Comparison of ENCODE assay signal across 27 cellular contexts in the genomic region with DNA sequence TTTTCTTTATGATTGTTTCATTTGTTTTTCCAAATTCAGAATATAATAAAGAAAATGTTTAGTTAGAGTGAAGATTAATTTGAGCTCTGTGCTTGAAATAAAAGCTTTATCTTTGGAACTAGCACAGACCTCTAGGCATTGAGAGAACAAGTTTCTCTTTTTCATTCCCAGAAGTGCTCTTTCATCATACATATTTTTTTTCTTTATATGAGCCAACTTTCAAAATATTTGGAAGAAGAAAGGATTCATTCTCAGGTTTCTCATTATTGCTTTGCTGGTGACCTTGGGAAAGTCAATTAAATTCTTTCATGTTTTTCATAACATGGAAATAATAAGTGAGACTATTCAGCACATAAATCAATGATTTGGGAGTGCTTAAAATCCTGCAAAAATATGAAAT. TPM values are rescaled to one million over a fixed set of nuclear protein-coding genes. Genes with fewer than 3 reads are reported as not detected.
"Had no signal": no experiment of that assay in that cellular context is flagged by ENCODE, and none has a peak within 500 bp of the region (broad histone marks: within the 10 kb centered on the region; RNA-seq: fewer than 3 reads in every experiment).

No MANE protein-coding gene starts in this region.

- H3K9me3 Mint-ChIP-seq: activated CD8-positive, alpha-beta T cell treated with anti-CD3 and anti-CD28 coated beads for 36 hours; activated naive CD4-positive, alpha-beta T cell treated with anti-CD3 and anti-CD28 coated beads, Interleukin-2, amount 10 ng/mL, durations not matched to agents 7 days and 5 days; effector memory CD8-positive, alpha-beta T cell; neural progenitor cell had no signal

- DNase-seq: activated CD4-positive, alpha-beta T cell treated with anti-CD3 and anti-CD28 coated beads for 48 hours; activated CD8-positive, alpha-beta memory T cell treated with anti-CD3 and anti-CD28 coated beads, Interleukin-2, amount 10 ng/mL, durations not matched to agents 7 days and 5 days; activated CD8-positive, alpha-beta T cell treated with anti-CD3 and anti-CD28 coated beads for 36 hours; activated effector memory CD4-positive, alpha-beta T cell treated with anti-CD3 and anti-CD28 coated beads, Interleukin-2, amount 50 U/mL, for 16 hours; activated naive CD4-positive, alpha-beta T cell treated with anti-CD3 and anti-CD28 coated beads, Interleukin-2, amount 10 ng/mL, durations not matched to agents 7 days and 5 days; activated T-cell treated with anti-CD3 and anti-CD28 coated beads for 4 hours; anterior cingulate cortex; caudate nucleus; dorsolateral prefrontal cortex; effector memory CD8-positive, alpha-beta T cell; esophagus squamous epithelium; heart left ventricle; islet precursor cell; lower lobe of right lung; naive thymus-derived CD8-positive, alpha-beta T cell; retina; SK-N-SH; stimulated activated CD4-positive, alpha-beta T cell treated with anti-CD3 and anti-CD28 coated beads, Interleukin-4, amount 100 ng/mL, for 24 hours; stimulated activated naive CD4-positive, alpha-beta T cell treated with Interleukin-2 at 50 U/mL for 16 hours; upper lobe of left lung had no signal

- H3K36me3 Mint-ChIP-seq: activated CD8-positive, alpha-beta memory T cell treated with anti-CD3 and anti-CD28 coated beads, Interleukin-2, amount 10 ng/mL, durations not matched to agents 7 days and 5 days; activated naive CD4-positive, alpha-beta T cell treated with anti-CD3 and anti-CD28 coated beads, Interleukin-2, amount 10 ng/mL, durations not matched to agents 7 days and 5 days; brain; naive thymus-derived CD8-positive, alpha-beta T cell; neural progenitor cell had no signal

- H3K4me3 ChIP-seq: dorsolateral prefrontal cortex, esophagus squamous epithelium, heart left ventricle, lower lobe of right lung, neural progenitor cell, upper lobe of left lung had no signal

- H3K36me3 ChIP-seq: esophagus squamous epithelium, heart left ventricle, lower lobe of right lung, neural progenitor cell, upper lobe of left lung had no signal

- H3K9me3 ChIP-seq: esophagus squamous epithelium, heart left ventricle, lower lobe of right lung, SK-N-SH, upper lobe of left lung had no signal

- H3K4me1 Mint-ChIP-seq: activated CD8-positive, alpha-beta memory T cell treated with anti-CD3 and anti-CD28 coated beads, Interleukin-2, amount 10 ng/mL, durations not matched to agents 7 days and 5 days; activated naive CD4-positive, alpha-beta T cell treated with anti-CD3 and anti-CD28 coated beads, Interleukin-2, amount 10 ng/mL, durations not matched to agents 7 days and 5 days; naive thymus-derived CD8-positive, alpha-beta T cell had no signal

- ATAC-seq: activated CD8-positive, alpha-beta memory T cell treated with anti-CD3 and anti-CD28 coated beads, Interleukin-2, amount 10 ng/mL, durations not matched to agents 7 days and 5 days; activated CD8-positive, alpha-beta T cell treated with anti-CD3 and anti-CD28 coated beads for 36 hours; effector memory CD8-positive, alpha-beta T cell; heart left ventricle; lower lobe of right lung; naive thymus-derived CD8-positive, alpha-beta T cell had no signal

- H3K27me3 Mint-ChIP-seq: activated naive CD4-positive, alpha-beta T cell treated with anti-CD3 and anti-CD28 coated beads, Interleukin-2, amount 10 ng/mL, durations not matched to agents 7 days and 5 days; brain; effector memory CD8-positive, alpha-beta T cell had no signal

- H3K4me3 Mint-ChIP-seq: activated CD8-positive, alpha-beta memory T cell treated with anti-CD3 and anti-CD28 coated beads, Interleukin-2, amount 10 ng/mL, durations not matched to agents 7 days and 5 days; activated CD8-positive, alpha-beta T cell treated with anti-CD3 and anti-CD28 coated beads for 36 hours; activated naive CD4-positive, alpha-beta T cell treated with anti-CD3 and anti-CD28 coated beads, Interleukin-2, amount 10 ng/mL, durations not matched to agents 7 days and 5 days; brain; effector memory CD8-positive, alpha-beta T cell; naive thymus-derived CD8-positive, alpha-beta T cell; neural progenitor cell had no signal

- H3K27me3 ChIP-seq: dorsolateral prefrontal cortex, esophagus squamous epithelium, heart left ventricle, neural progenitor cell, upper lobe of left lung had no signal

- H3K27ac ChIP-seq: dorsolateral prefrontal cortex, lower lobe of right lung, neural progenitor cell, upper lobe of left lung had no signal

- H3K4me1 ChIP-seq: lower lobe of right lung, upper lobe of left lung had no signal

- H3K27ac Mint-ChIP-seq: activated CD8-positive, alpha-beta memory T cell treated with anti-CD3 and anti-CD28 coated beads, Interleukin-2, amount 10 ng/mL, durations not matched to agents 7 days and 5 days; activated CD8-positive, alpha-beta T cell treated with anti-CD3 and anti-CD28 coated beads for 36 hours; activated naive CD4-positive, alpha-beta T cell treated with anti-CD3 and anti-CD28 coated beads, Interleukin-2, amount 10 ng/mL, durations not matched to agents 7 days and 5 days; effector memory CD8-positive, alpha-beta T cell; naive thymus-derived CD8-positive, alpha-beta T cell; neural progenitor cell had no signal

RNA-seq across cellular contexts. Expression of a gene that starts 16.8 kb away (rescaled TPM):
- total RNA-seq: activated CD8-positive, alpha-beta memory T cell treated with anti-CD3 and anti-CD28 coated beads, Interleukin-2, amount 10 ng/mL, durations not matched to agents 7 days and 5 days; activated CD8-positive, alpha-beta T cell treated with anti-CD3 and anti-CD28 coated beads for 36 hours; endothelial cell of umbilical vein; heart left ventricle; lower lobe of right lung; mesenteric fat pad; naive thymus-derived CD8-positive, alpha-beta T cell; osteoblast; posterior vena cava; T-helper 2 cell treated with Interferon-gamma antibody and Interleukin-4, amounts not matched to agents 100 ng/mL and 5 ng/mL, for 36 hours; upper lobe of left lung had no signal
- polyA plus RNA-seq: endothelial cell of umbilical vein; heart left ventricle; naive thymus-derived CD8-positive, alpha-beta T cell; SK-N-SH had no signal

RNA-seq across cellular contexts. Expression of a gene that starts 37.5 kb away (rescaled TPM):
- total RNA-seq: activated CD8-positive, alpha-beta memory T cell treated with anti-CD3 and anti-CD28 coated beads, Interleukin-2, amount 10 ng/mL, durations not matched to agents 7 days and 5 days; activated CD8-positive, alpha-beta T cell treated with anti-CD3 and anti-CD28 coated beads for 36 hours; endothelial cell of umbilical vein; esophagus squamous epithelium; lower lobe of right lung; naive thymus-derived CD8-positive, alpha-beta T cell; osteoblast; posterior vena cava; T-helper 2 cell treated with Interferon-gamma antibody and Interleukin-4, amounts not matched to agents 100 ng/mL and 5 ng/mL, for 36 hours had no signal
- polyA plus RNA-seq: endothelial cell of umbilical vein; naive thymus-derived CD8-positive, alpha-beta T cell; SK-N-SH had no signal
